38 cellular contexts compared by ENCODE assay signal in the genomic region with DNA sequence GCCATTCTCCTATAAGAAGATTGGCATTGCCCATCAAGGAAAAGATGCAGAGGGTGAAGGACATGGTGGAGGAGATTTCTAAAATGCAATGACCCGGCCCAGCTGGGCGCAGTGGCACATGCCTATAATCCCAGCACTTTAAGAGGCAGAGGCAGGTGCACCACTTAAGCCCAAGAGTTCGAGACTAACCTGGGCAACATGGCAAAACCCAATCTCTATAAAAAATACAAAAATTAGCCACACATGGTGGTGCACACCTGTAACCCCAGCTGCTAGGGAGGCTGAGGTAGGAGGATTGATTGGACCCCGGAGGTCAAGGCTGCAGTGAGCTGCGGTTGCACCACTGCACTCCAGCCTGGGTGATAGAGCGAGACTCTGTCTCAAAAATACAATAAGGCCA.
"Had no signal": no experiment of that assay in that cellular context is flagged by ENCODE, and none has a peak within 500 bp of the region (broad histone marks: within the 10 kb centered on the region; RNA-seq: fewer than 3 reads in every experiment).

No MANE protein-coding gene starts in this region.

- H3K27me3 Mint-ChIP-seq: activated B cell treated with CpG ODN at 0.5 μM for 24 hours; activated CD4-positive, alpha-beta memory T cell treated with anti-CD3 and anti-CD28 coated beads for 36 hours; activated CD4-positive, alpha-beta T cell treated with anti-CD3 and anti-CD28 coated beads, Interleukin-2, amount 10 ng/mL, durations not matched to agents 24 days and 14 days; activated CD8-positive, alpha-beta T cell treated with anti-CD3 and anti-CD28 coated beads for 36 hours; activated naive CD8-positive, alpha-beta T cell treated with anti-CD3 and anti-CD28 coated beads for 36 hours; activated T-cell treated with anti-CD3 and anti-CD28 coated beads, Interleukin-2, amount 50 U/mL, for 24 hours; central memory CD8-positive, alpha-beta T cell had no signal

- H3K9me3 ChIP-seq: adrenal gland, body of pancreas had no signal

- ATAC-seq: activated CD8-positive, alpha-beta T cell treated with anti-CD3 and anti-CD28 coated beads for 36 hours; activated naive CD4-positive, alpha-beta T cell treated with anti-CD3 and anti-CD28 coated beads, Interleukin-2, amount 50 U/mL, for 72 hours; body of pancreas had no signal

- H3K9me3 Mint-ChIP-seq: activated B cell treated with CpG ODN at 0.5 μM for 24 hours; activated CD4-positive, alpha-beta memory T cell treated with anti-CD3 and anti-CD28 coated beads for 36 hours; activated CD8-positive, alpha-beta T cell treated with anti-CD3 and anti-CD28 coated beads for 36 hours; activated naive CD4-positive, alpha-beta T cell treated with anti-CD3 and anti-CD28 coated beads for 36 hours; activated naive CD8-positive, alpha-beta T cell treated with anti-CD3 and anti-CD28 coated beads for 36 hours; activated T-cell treated with anti-CD3 and anti-CD28 coated beads, Interleukin-2, amount 50 U/mL, for 24 hours; central memory CD8-positive, alpha-beta T cell; T-helper 1 cell treated with Interleukin-12 subunit alpha and Interleukin-12 subunit beta and Interleukin-4 antibody, amounts not matched to agents 30 μg/mL and 1 μg/mL, for 36 hours; T-helper 2 cell treated with Interferon-gamma antibody and Interleukin-4, amounts not matched to agents 5 μg/mL and 100 μg/mL, for 36 hours had no signal

- H3K36me3 Mint-ChIP-seq: activated CD4-positive, alpha-beta memory T cell treated with anti-CD3 and anti-CD28 coated beads for 36 hours; activated naive CD4-positive, alpha-beta T cell treated with anti-CD3 and anti-CD28 coated beads, Interleukin-2, amount 50 U/mL, for 72 hours had no signal

- H3K27ac ChIP-seq: adrenal gland, body of pancreas, brain microvascular endothelial cell, cardiac muscle cell, VCaP had no signal

- H3K4me3 Mint-ChIP-seq: activated B cell treated with CpG ODN at 0.5 μM for 24 hours; activated CD4-positive, alpha-beta memory T cell treated with anti-CD3 and anti-CD28 coated beads for 36 hours; activated CD4-positive, alpha-beta T cell treated with anti-CD3 and anti-CD28 coated beads, Interleukin-2, amount 10 ng/mL, durations not matched to agents 24 days and 14 days; activated CD8-positive, alpha-beta T cell treated with anti-CD3 and anti-CD28 coated beads for 36 hours; activated naive CD4-positive, alpha-beta T cell treated with anti-CD3 and anti-CD28 coated beads for 36 hours; activated naive CD8-positive, alpha-beta T cell treated with anti-CD3 and anti-CD28 coated beads for 36 hours; activated T-cell treated with anti-CD3 and anti-CD28 coated beads, Interleukin-2, amount 50 U/mL, for 24 hours; central memory CD8-positive, alpha-beta T cell; T-helper 1 cell treated with Interleukin-12 subunit alpha and Interleukin-12 subunit beta and Interleukin-4 antibody, amounts not matched to agents 30 μg/mL and 1 μg/mL, for 36 hours; T-helper 2 cell treated with Interferon-gamma antibody and Interleukin-4, amounts not matched to agents 5 μg/mL and 100 μg/mL, for 36 hours had no signal

- H3K27ac Mint-ChIP-seq: activated B cell treated with CpG ODN at 0.5 μM for 24 hours; activated CD4-positive, alpha-beta memory T cell treated with anti-CD3 and anti-CD28 coated beads for 36 hours; activated CD4-positive, alpha-beta T cell treated with anti-CD3 and anti-CD28 coated beads, Interleukin-2, amount 10 ng/mL, durations not matched to agents 24 days and 14 days; activated CD8-positive, alpha-beta T cell treated with anti-CD3 and anti-CD28 coated beads for 36 hours; activated naive CD4-positive, alpha-beta T cell treated with anti-CD3 and anti-CD28 coated beads for 36 hours; activated naive CD4-positive, alpha-beta T cell treated with anti-CD3 and anti-CD28 coated beads, Interleukin-2, amount 50 U/mL, for 72 hours; activated naive CD8-positive, alpha-beta T cell treated with anti-CD3 and anti-CD28 coated beads for 36 hours; activated T-cell treated with anti-CD3 and anti-CD28 coated beads, Interleukin-2, amount 50 U/mL, for 24 hours; T-helper 1 cell treated with Interleukin-12 subunit alpha and Interleukin-12 subunit beta and Interleukin-4 antibody, amounts not matched to agents 30 μg/mL and 1 μg/mL, for 36 hours; T-helper 2 cell treated with Interferon-gamma antibody and Interleukin-4, amounts not matched to agents 5 μg/mL and 100 μg/mL, for 36 hours had no signal

- H3K4me1 ChIP-seq: adrenal gland had no signal

- H3K27me3 ChIP-seq: adrenal gland, body of pancreas, brain microvascular endothelial cell, cardiac muscle cell had no signal

- H3K36me3 ChIP-seq: adrenal gland, brain microvascular endothelial cell, cardiac muscle cell had no signal

- DNase-seq: activated B cell treated with CpG ODN at 0.5 μM for 24 hours; activated CD4-positive, alpha-beta memory T cell treated with anti-CD3 and anti-CD28 coated beads for 36 hours; activated CD4-positive, alpha-beta T cell treated with anti-CD3 and anti-CD28 coated beads for 4 hours; activated CD4-positive, alpha-beta T cell treated with anti-CD3 and anti-CD28 coated beads, Interleukin-2, amount 10 ng/mL, durations not matched to agents 24 days and 14 days; activated CD4-positive, alpha-beta T cell treated with anti-CD3 and anti-CD28 coated beads, Interleukin-2, amount 50 U/mL, for 1 hour; activated CD4-positive, alpha-beta T cell treated with anti-CD3 and anti-CD28 coated beads, Interleukin-2, amount 50 U/mL, for 4 hours; activated CD4-positive, CD25-positive, alpha-beta regulatory T cell treated with anti-CD3 and anti-CD28 coated beads, Interleukin-2, amount 50 U/mL, for 72 hours; activated CD8-positive, alpha-beta memory T cell treated with anti-CD3 and anti-CD28 coated beads, Interleukin-2, amount 50 U/mL, for 4 hours; activated CD8-positive, alpha-beta T cell treated with anti-CD3 and anti-CD28 coated beads for 36 hours; activated effector memory CD4-positive, alpha-beta T cell treated with anti-CD3 and anti-CD28 coated beads, Interleukin-2, amount 50 U/mL, for 16 hours; activated gamma-delta T cell treated with Interleukin-2 at 50 U/mL for 16 hours; activated naive CD4-positive, alpha-beta T cell; activated naive CD4-positive, alpha-beta T cell treated with anti-CD3 and anti-CD28 coated beads for 36 hours; activated naive CD4-positive, alpha-beta T cell treated with anti-CD3 and anti-CD28 coated beads, Interleukin-2, amount 50 U/mL, for 16 hours; activated naive CD8-positive, alpha-beta T cell treated with anti-CD3 and anti-CD28 coated beads for 36 hours; activated T-cell treated with anti-CD3 and anti-CD28 coated beads for 4 hours; activated T-cell treated with anti-CD3 and anti-CD28 coated beads, Interleukin-2, amount 50 U/mL, for 24 hours; activated T-cell treated with anti-CD3 and anti-CD28 coated beads, Interleukin-2, amount 50 U/mL, for 48 hours; adrenal gland; amniotic stem cell; aorta; body of pancreas; brain microvascular endothelial cell; caudate nucleus; cerebellar nuclear complex; SW 1271; T-helper 1 cell; T-helper 2 cell; T-helper 9 cell had no signal

- H3K4me1 Mint-ChIP-seq: central memory CD8-positive, alpha-beta T cell had no signal

- FAIRE-seq: astrocyte, bronchial epithelial cell, TTC549 had no signal

- H3K4me3 ChIP-seq: adrenal gland, body of pancreas, cardiac muscle cell had no signal
